In genomic region chr13:38979891-38980627, GRCh38 we compare ENCODE assay signal across 1 cellular context.
TF ChIP-seq lines count a peak whose summit lies in the region.

No MANE protein-coding gene starts in this region.

TF ChIP-seq in HepG2, 621 proteins besides CTCF, POLR2A, EP300 and RAD21:
- peak; percentile 76 for TF ChIP-seq BHLHE40 (IDR thresholded peaks at IDR 0.05; ENCODE audit: low read length)
- TF ChIP-seq FOXC1 (CRISPR knock-in tag; IDR thresholded peaks at IDR 0.05; ENCODE audit: borderline replicate concordance), result no peak
- no peak for TF ChIP-seq POLR2AphosphoS2 (IDR thresholded peaks at IDR 0.05; ENCODE audit: low read depth, low read length)
- no peak for TF ChIP-seq KDM5A (IDR thresholded peaks at IDR 0.05; ENCODE audit: borderline replicate concordance, low read length)
